In genomic region chr7:18231854-18232253, GRCh38 we compare ENCODE assay signal across 25 cellular contexts.
"Had no signal": no experiment of that assay in that cellular context is flagged by ENCODE, and none has a peak within 500 bp of the region (broad histone marks: within the 10 kb centered on the region; RNA-seq: fewer than 3 reads in every experiment).

No MANE protein-coding gene starts in this region.

- H3K36me3 ChIP-seq: esophagus squamous epithelium, gastrocnemius medialis, heart right ventricle, left lung, lower lobe of right lung had no signal

- ATAC-seq: esophagus mucosa, gastrocnemius medialis, heart right ventricle, left cardiac atrium, left lung, left ventricle myocardium superior, lower lobe of right lung, mucosa of descending colon had no signal

- H3K9me3 ChIP-seq: esophagus squamous epithelium, gastrocnemius medialis, heart right ventricle, left lung, lower lobe of right lung, mucosa of descending colon had no signal

- DNase-seq: dermis blood vessel endothelial cell; dorsolateral prefrontal cortex; effector CD4-positive, alpha-beta T cell; effector memory CD4-positive, alpha-beta T cell; erythroblast; esophagus squamous epithelium; foreskin fibroblast; foreskin melanocyte; gastrocnemius medialis; glutamatergic neuron; head of caudate nucleus; heart right ventricle; hippocampal formation; left cardiac atrium; left lung; left ventricle myocardium superior; lower lobe of right lung; mesenchymal stem cell; mucosa of descending colon; naive B cell had no signal

- FAIRE-seq: islet of Langerhans, keratinocyte had no signal

- H3K27ac ChIP-seq: coronary artery, dorsolateral prefrontal cortex, epithelial cell of prostate, esophagus squamous epithelium, gastrocnemius medialis, heart right ventricle, left lung, lower lobe of right lung had no signal

- H3K4me1 ChIP-seq: gastrocnemius medialis, left lung, lower lobe of right lung had no signal

- H3K27me3 ChIP-seq: dorsolateral prefrontal cortex, esophagus squamous epithelium, gastrocnemius medialis, heart right ventricle, left lung had no signal

- H3K4me3 ChIP-seq: coronary artery, dorsolateral prefrontal cortex, esophagus squamous epithelium, gastrocnemius medialis, heart right ventricle, left lung, lower lobe of right lung, mucosa of descending colon had no signal
